26 cellular contexts compared by ENCODE assay signal in genomic region chr10:65754112-65754511, GRCh38.
"Had no signal": no experiment of that assay in that cellular context is flagged by ENCODE, and none has a peak within 500 bp of the region (broad histone marks: within the 10 kb centered on the region; RNA-seq: fewer than 3 reads in every experiment).

No MANE protein-coding gene starts in this region.

- ATAC-seq: left cardiac atrium; left lobe of liver; lower lobe of right lung; natural killer cell; right lobe of liver; stimulated activated memory B cell treated with anti-CD40 and anti-IgM and Interleukin-4, amounts not matched to agents 10 μg/mL and 1 μg/mL and 100 μg/mL, for 72 hours; stimulated activated naive CD8-positive, alpha-beta T cell treated with anti-CD3 and anti-CD28 coated beads, Interleukin-15, amount 100 ng/mL, for 72 hours had no signal

- H3K4me3 ChIP-seq: lower lobe of right lung, neural progenitor cell, right atrium auricular region, right lobe of liver, smooth muscle cell, tibial nerve, uterus had no signal

- H2AFZ ChIP-seq: neural progenitor cell, parathyroid adenoma had no signal

- H3K4me2 ChIP-seq: neural progenitor cell, smooth muscle cell had no signal

- H3K79me2 ChIP-seq: parathyroid adenoma had no signal

- H3K36me3 ChIP-seq: lower lobe of right lung, neural progenitor cell, neutrophil, right atrium auricular region, right lobe of liver, tibial nerve, uterus had no signal

- H3K27ac ChIP-seq: lower lobe of right lung, neural progenitor cell, neutrophil, parathyroid adenoma, right atrium auricular region, right lobe of liver, tibial nerve, uterus had no signal

- H3K9ac ChIP-seq: neural progenitor cell, parathyroid adenoma had no signal

- H3K4me1 ChIP-seq: lower lobe of right lung, neural progenitor cell, parathyroid adenoma, right atrium auricular region, right lobe of liver, tibial nerve, uterus had no signal

- H3K9me3 ChIP-seq: lower lobe of right lung, neutrophil, right atrium auricular region, right lobe of liver, tibial nerve, uterus had no signal

- H3K27me3 ChIP-seq: neural progenitor cell, neutrophil, right atrium auricular region, right lobe of liver, tibial nerve, uterus had no signal

- DNase-seq: hippocampal formation; kidney glomerular epithelial cell; left cardiac atrium; lower lobe of right lung; mesendoderm; naive B cell; natural killer cell; nephron progenitor cell; occipital lobe; right lobe of liver; stimulated activated CD4-positive, alpha-beta T cell treated with anti-CD3 and anti-CD28 coated beads, Interleukin-1b, Interleukin-23, amount 100 ng/mL, for 48 hours; stimulated activated CD4-positive, alpha-beta T cell treated with anti-CD3 and anti-CD28 coated beads, Interleukin-2, amount 100 ng/mL, for 48 hours; stimulated activated CD4-positive, alpha-beta T cell treated with anti-CD3 and anti-CD28 coated beads, Interleukin-4, amount 100 ng/mL, for 4 hours; stimulated activated CD8-positive, alpha-beta memory T cell treated with anti-CD3 and anti-CD28 coated beads, Interleukin-4, amount 100 ng/mL, for 48 hours; stimulated activated naive CD4-positive, alpha-beta T cell treated with Interleukin-2 at 50 U/mL for 16 hours; stimulated activated naive CD8-positive, alpha-beta T cell treated with anti-CD3 and anti-CD28 coated beads, Interleukin-15, amount 100 ng/mL, for 72 hours; substantia nigra; uterus had no signal
